ENCODE assay signal across 1 cellular context in the genomic region with DNA sequence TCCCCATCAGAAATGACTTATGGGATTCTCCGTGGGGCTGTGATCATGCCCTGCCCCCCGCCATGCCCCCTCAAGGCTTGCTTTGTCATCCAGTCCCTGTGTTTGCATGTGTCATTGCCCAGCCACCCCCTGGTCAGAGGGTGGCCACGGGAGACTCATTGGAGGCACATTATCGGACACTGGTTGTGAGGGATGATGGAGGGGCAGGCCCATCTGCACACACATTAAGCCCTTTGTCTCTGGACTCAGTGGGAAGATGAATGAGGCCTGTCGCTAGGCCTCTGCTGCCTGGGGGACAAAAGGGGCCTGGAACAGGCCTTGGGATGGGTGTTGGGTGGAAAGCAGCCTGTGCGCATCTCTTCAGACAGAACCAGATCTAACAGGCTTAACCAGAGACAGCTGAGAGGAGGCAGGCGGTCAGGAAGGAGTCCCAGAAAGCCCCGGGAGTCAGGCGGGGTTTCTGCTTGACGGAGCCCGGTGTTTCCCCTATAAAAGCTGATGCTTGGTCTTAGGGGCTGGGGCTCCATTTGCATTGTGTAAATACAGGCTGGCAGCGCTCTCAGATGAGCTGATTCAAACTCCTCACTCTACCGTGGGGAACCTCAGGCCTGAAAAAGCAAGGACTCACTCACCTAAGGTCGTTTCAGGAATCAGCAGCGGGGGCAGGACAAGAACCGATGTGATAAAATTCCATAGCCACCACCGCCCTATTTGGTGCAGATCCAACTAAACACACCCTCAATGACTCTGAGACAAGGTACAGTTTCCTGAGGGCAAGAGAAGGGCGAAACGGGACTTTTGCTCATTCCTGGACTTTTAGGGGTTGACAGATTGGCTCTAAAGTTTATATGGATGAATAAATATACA.
TF ChIP-seq lines count a peak whose summit lies in the region.

No MANE protein-coding gene starts in this region.

TF ChIP-seq in HEK293, 187 proteins besides CTCF, POLR2A, EP300 and RAD21 (continued from another document):
- peak; percentile 97 for TF ChIP-seq ZIC2 (tag by site-specific recombination; IDR thresholded peaks at IDR 0.05)
